12 cellular contexts compared by ENCODE assay signal in the genomic region with DNA sequence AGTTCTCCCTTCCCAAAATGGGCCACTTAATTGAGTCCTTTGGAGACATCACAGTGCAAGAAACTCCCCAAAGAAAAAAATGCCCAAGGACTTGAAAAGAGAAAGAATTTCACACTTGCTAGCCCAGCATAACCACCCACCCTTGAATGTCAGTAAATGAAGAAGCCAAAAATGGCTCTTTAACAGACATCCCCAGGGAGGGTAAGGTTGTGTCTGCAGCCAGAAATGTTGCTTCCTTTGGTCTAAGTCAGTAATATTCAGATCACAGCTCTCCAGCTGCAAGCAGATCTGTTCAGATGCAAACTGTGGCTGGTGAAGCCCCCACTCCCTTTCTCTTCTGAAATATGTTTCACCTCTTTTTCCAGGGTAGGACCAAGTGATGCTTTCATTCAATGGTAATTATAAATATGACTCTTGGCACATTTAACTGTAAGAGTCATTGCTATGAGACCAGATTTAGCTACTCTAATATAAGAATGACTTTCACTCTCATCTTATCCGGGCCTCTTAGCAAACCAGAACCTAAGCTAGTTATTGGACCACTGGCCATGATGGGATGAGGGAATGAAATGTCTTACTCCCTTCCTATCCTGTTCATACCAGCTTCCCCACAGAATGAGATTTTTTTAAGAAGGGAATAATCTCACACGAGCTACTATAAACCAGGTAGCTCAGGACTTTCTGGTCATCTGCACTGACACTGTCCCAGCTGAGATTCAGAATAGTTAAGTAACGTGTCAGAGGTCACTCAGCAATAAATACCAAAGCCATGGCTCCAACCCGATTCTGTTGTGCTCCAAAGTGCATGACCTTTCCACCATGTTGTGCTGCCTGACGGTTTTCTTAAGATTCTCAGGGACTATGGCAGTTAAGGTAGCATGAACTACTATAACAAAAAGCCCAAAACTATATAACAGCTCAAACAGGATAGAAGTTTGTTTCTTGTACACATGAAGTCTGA.
DNase-seq lines count a peak whose midpoint lies in the region; ATAC-seq and TF ChIP-seq lines count a peak whose summit lies in the region.
"Had no signal": no experiment of that assay in that cellular context is flagged by ENCODE, and none has a peak within 500 bp of the region (broad histone marks: within the 10 kb centered on the region; RNA-seq: fewer than 3 reads in every experiment).

No MANE protein-coding gene starts in this region.

- TF ChIP-seq CTCF in GM23338 (conservative IDR thresholded peaks at IDR 0.05; ENCODE audit: low read depth in 2 of 2) (no peak), psoas muscle (IDR thresholded peaks at IDR 0.05) (no peak)

- H2AFZ ChIP-seq in GM23338 = peak overlapping the region; percentile 15; the same call in 1 of the 2 replicates
- H2AFZ ChIP-seq: GM23248 had no signal

- peaks cover 5% of the 10 kb centered on the region; the same call in 1 of the 2 replicates for H3K9me2 ChIP-seq in GM23338 (ENCODE audit: insufficient read depth)

- no peak overlapping the region for H3K4me3 ChIP-seq in GM23338
- no peak overlapping the region for H3K4me3 ChIP-seq in psoas muscle
- H3K4me3 ChIP-seq in HAP-1 = no peak overlapping the region
- H3K4me3 ChIP-seq: GM23248, thyroid gland had no signal

- ATAC-seq in GM18867 (IDR thresholded peaks at IDR 0.05; ENCODE audit: unreplicated experiment) (peak; percentile 56), GM23338 (no peak), HG03575 (IDR thresholded peaks at IDR 0.05; ENCODE audit: extremely low read depth, insufficient number of reproducible peaks, low FRiP score, unreplicated experiment) (peak; percentile 56), psoas muscle (peak in 3 of 4 donors; percentile 17 to 46 (median 42))

- H3K9me3 Mint-ChIP-seq in GM23338 = peaks cover 16% of the 10 kb centered on the region
- H3K9me3 Mint-ChIP-seq: activated naive CD4-positive, alpha-beta T cell treated with anti-CD3 and anti-CD28 coated beads, Interleukin-2, amount 50 U/mL, for 24 hours had no signal

- H3K27ac Mint-ChIP-seq in GM23338 = no peak overlapping the region
- H3K27ac Mint-ChIP-seq: activated naive CD4-positive, alpha-beta T cell treated with anti-CD3 and anti-CD28 coated beads, Interleukin-2, amount 50 U/mL, for 24 hours had no signal

- no peaks in the 10 kb centered on the region for H4K20me1 ChIP-seq in GM23338 (replicated peaks; ENCODE audit: insufficient read depth)

- no peaks in the 10 kb centered on the region for H3F3A ChIP-seq in GM23338 (replicated peaks; ENCODE audit: low read depth)

- DNase-seq in GM23338 (ENCODE audit: low spot score) = no peak
- DNase-seq in psoas muscle = no peak
- no peak for DNase-seq in NCI-H1092 (lab: John Stamatoyannopoulos, UW)
- no peak for DNase-seq in posterior vena cava (ENCODE audit: low spot score)
- no peak for DNase-seq in HAP-1 (ENCODE audit: low spot score in 2 of 2)
- no peak for DNase-seq in NCI-H226
- DNase-seq: GM23248; stimulated activated CD4-positive, alpha-beta T cell treated with anti-CD3 and anti-CD28 coated beads, Interleukin-2, amount 100 ng/mL, for 24 hours; thyroid gland had no signal

- H3K4me3 Mint-ChIP-seq in GM23338 = no peak overlapping the region
- H3K4me3 Mint-ChIP-seq: activated naive CD4-positive, alpha-beta T cell treated with anti-CD3 and anti-CD28 coated beads, Interleukin-2, amount 50 U/mL, for 24 hours had no signal

- no peaks in the 10 kb centered on the region for H3K27me3 Mint-ChIP-seq in GM23338 (ENCODE audit: insufficient read depth, low read depth, poor library complexity)
- H3K27me3 Mint-ChIP-seq: activated naive CD4-positive, alpha-beta T cell treated with anti-CD3 and anti-CD28 coated beads, Interleukin-2, amount 50 U/mL, for 24 hours had no signal

- H3K9me3 ChIP-seq in psoas muscle (no peaks in the 10 kb centered on the region), HAP-1 (no peaks in the 10 kb centered on the region)
- H3K9me3 ChIP-seq: thyroid gland had no signal

- no peaks in the 10 kb centered on the region for H3K27me3 ChIP-seq in GM23338 (ENCODE audit: insufficient read depth)
- H3K27me3 ChIP-seq in psoas muscle (ENCODE audit: insufficient read depth in 3 of 3, low read length in 2 of 3) = no peaks in the 10 kb centered on the region
- no peaks in the 10 kb centered on the region for H3K27me3 ChIP-seq in HAP-1 (ENCODE audit: low read depth)
- H3K27me3 ChIP-seq: thyroid gland had no signal

- WGBS in psoas muscle, 3 donors = 58 to 76% (median 71%) methylated on average over 5 of the region's 5 CpGs

- H3K4me1 Mint-ChIP-seq in GM23338 = peaks cover 7% of the 10 kb centered on the region

- H3K4me2 ChIP-seq in GM23338 = no peak overlapping the region

- no peaks in the 10 kb centered on the region for H3K36me3 ChIP-seq in GM23338 (ENCODE audit: insufficient read depth)
- no peaks in the 10 kb centered on the region for H3K36me3 ChIP-seq in psoas muscle (ENCODE audit: insufficient read depth in 1 of 2, low read depth in 1 of 2)
- no peaks in the 10 kb centered on the region for H3K36me3 ChIP-seq in HAP-1 (replicated peaks)
- H3K36me3 ChIP-seq: thyroid gland had no signal

- H3K79me2 ChIP-seq in GM23338 (replicated peaks; ENCODE audit: insufficient read depth) = no peaks in the 10 kb centered on the region

- intact Hi-C loops in psoas muscle (cut with DNase I) (no loop called here), posterior vena cava (cut with DNase I) (no loop called here)

- H3K36me3 Mint-ChIP-seq in GM23338 (ENCODE audit: low read depth) = peaks cover 7% of the 10 kb centered on the region; the same call in 1 of the 3 replicates
- H3K36me3 Mint-ChIP-seq: activated naive CD4-positive, alpha-beta T cell treated with anti-CD3 and anti-CD28 coated beads, Interleukin-2, amount 50 U/mL, for 24 hours had no signal

- H3K4me1 ChIP-seq in GM23338 (ENCODE audit: insufficient read depth) (no peaks in the 10 kb centered on the region), psoas muscle (peaks cover 10% of the 10 kb centered on the region), HAP-1 (no peaks in the 10 kb centered on the region)

- in situ Hi-C loops in HAP-1 (cut with MboI; ENCODE audit: low sequenced_read_pairs) = no loop called here

- H3K27ac ChIP-seq in GM23338 (ENCODE audit: low read depth) = no peak overlapping the region
- no peak overlapping the region for H3K27ac ChIP-seq in psoas muscle
- H3K27ac ChIP-seq: GM23248, thyroid gland had no signal

TF ChIP-seq in GM23338, 12 proteins besides CTCF, POLR2A, EP300 and RAD21:
- no peak for TF ChIP-seq STAT1 (IDR thresholded peaks at IDR 0.05; ENCODE audit: unreplicated experiment)
- no peak for TF ChIP-seq NANOG (IDR thresholded peaks at IDR 0.05; ENCODE audit: borderline replicate concordance)
- TF ChIP-seq CREB1 (CRISPR knock-in tag; IDR thresholded peaks at IDR 0.05; ENCODE audit: low read depth) = no peak
- no peak for TF ChIP-seq EZH2 (IDR thresholded peaks at IDR 0.05; ENCODE audit: low read depth, unreplicated experiment)
- TF ChIP-seq, protein P1, sequence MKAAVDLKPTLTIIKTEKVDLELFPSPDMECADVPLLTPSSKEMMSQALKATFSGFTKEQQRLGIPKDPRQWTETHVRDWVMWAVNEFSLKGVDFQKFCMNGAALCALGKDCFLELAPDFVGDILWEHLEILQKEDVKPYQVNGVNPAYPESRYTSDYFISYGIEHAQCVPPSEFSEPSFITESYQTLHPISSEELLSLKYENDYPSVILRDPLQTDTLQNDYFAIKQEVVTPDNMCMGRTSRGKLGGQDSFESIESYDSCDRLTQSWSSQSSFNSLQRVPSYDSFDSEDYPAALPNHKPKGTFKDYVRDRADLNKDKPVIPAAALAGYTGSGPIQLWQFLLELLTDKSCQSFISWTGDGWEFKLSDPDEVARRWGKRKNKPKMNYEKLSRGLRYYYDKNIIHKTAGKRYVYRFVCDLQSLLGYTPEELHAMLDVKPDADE (IDR thresholded peaks at IDR 0.05) = no peak
- no peak for TF ChIP-seq JUNB (IDR thresholded peaks at IDR 0.05; ENCODE audit: unreplicated experiment)
- no peak for TF ChIP-seq EZH2phosphoT487 (IDR thresholded peaks at IDR 0.05; ENCODE audit: unreplicated experiment)
- no peak for TF ChIP-seq ZNF114 (CRISPR knock-in tag; IDR thresholded peaks at IDR 0.05)
- TF ChIP-seq POLR2AphosphoS5 (IDR thresholded peaks at IDR 0.05; ENCODE audit: low read depth) = no peak
